8 cellular contexts compared by ENCODE assay signal in the genomic region with DNA sequence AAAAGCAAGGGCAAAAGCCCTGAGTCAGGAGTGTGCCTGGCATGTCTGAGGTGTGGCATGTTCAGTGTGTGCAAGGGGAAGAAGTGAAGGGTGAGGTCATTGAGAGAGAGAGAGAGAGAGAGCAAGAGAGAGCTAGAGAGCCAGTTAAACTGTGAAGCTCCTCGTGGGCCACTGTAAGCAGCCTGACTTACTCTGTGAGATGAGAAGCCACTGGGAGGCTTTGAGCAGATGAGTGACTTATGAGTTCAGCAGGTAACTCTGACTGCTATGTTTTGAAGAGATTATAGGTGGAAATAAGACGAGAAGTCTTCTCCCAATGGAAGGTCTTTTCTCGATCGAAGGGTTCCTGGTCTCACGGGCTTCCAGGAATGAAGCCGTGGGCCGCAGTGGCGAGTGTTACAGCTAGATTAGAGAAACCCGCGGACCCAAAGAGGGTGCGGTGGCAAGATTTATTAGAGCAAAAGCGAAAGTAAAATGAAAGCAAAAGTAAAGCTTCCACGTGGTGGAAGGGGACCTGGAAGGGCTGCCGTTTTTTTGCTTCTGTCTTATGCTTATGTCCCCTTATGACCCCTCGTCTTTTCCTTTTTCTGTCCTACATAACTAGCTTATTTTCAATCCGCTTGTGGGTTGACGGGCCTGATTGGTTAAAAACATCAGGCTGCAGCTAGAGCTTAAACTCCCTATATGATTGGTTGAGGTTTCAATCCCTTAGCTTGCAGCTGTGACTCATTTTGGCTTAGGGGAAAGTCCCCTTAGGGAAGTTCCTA.
A peak's percentile ranks its signal among the peaks of the same experiment; 100 is the strongest.
DNase-seq lines count a peak whose midpoint lies in the region; ATAC-seq and TF ChIP-seq lines count a peak whose summit lies in the region.

No MANE protein-coding gene starts in this region.

- peaks cover 4% of the 10 kb centered on the region for H3K27me3 Mint-ChIP-seq in activated CD8-positive, alpha-beta T cell treated with anti-CD3 and anti-CD28 coated beads, Interleukin-2, amount 10 ng/mL, durations not matched to agents 7 days and 5 days (ENCODE audit: low read depth)

- no peaks in the 10 kb centered on the region for H3K36me3 Mint-ChIP-seq in activated CD8-positive, alpha-beta T cell treated with anti-CD3 and anti-CD28 coated beads, Interleukin-2, amount 10 ng/mL, durations not matched to agents 7 days and 5 days (ENCODE audit: low read depth)

- H3K27ac Mint-ChIP-seq in activated CD8-positive, alpha-beta T cell treated with anti-CD3 and anti-CD28 coated beads, Interleukin-2, amount 10 ng/mL, durations not matched to agents 7 days and 5 days: no peak overlapping the region

- CTCF ChIA-PET in activated CD8-positive, alpha-beta T cell treated with anti-CD3 and anti-CD28 coated beads, Interleukin-2, amount 10 ng/mL, durations not matched to agents 7 days and 5 days (lab: Charles Lee): interaction anchor here (1.0 to 4.5 kb wide), 3 partner anchors 10 to 25 kb away, joined by 3 to 40 read pairs (median 3); no protein-coding TSS in a partner anchor

- peak overlapping the region; percentile 27 for H3K27ac ChIP-seq in left ventricle myocardium inferior (replicated peaks)

- H3K4me1 Mint-ChIP-seq in activated CD8-positive, alpha-beta T cell treated with anti-CD3 and anti-CD28 coated beads, Interleukin-2, amount 10 ng/mL, durations not matched to agents 7 days and 5 days (ENCODE audit: low read depth): peaks cover 16% of the 10 kb centered on the region

- no peak overlapping the region for H3K4me3 Mint-ChIP-seq in activated CD8-positive, alpha-beta T cell treated with anti-CD3 and anti-CD28 coated beads, Interleukin-2, amount 10 ng/mL, durations not matched to agents 7 days and 5 days

- POLR2A ChIA-PET in activated CD8-positive, alpha-beta T cell treated with anti-CD3 and anti-CD28 coated beads, Interleukin-2, amount 10 ng/mL, durations not matched to agents 7 days and 5 days (lab: Charles Lee): interaction anchor here (1.0 kb wide), 2 partner anchors 349 to 554 kb away, joined by 3 to 5 read pairs; partner anchors contain the start of gene POGK

- ATAC-seq in GM18520 (IDR thresholded peaks at IDR 0.05; ENCODE audit: unreplicated experiment) (peak; percentile 67), HG02973 (IDR thresholded peaks at IDR 0.05; ENCODE audit: unreplicated experiment) (peak; percentile 85)
- peak; percentile 88 for ATAC-seq in activated CD8-positive, alpha-beta T cell treated with anti-CD3 and anti-CD28 coated beads, Interleukin-2, amount 10 ng/mL, durations not matched to agents 7 days and 5 days

- H3K9me3 ChIP-seq in left ventricle myocardium inferior (replicated peaks): peaks cover 9% of the 10 kb centered on the region

- H3K4me1 ChIP-seq in left ventricle myocardium inferior: no peaks in the 10 kb centered on the region

- peak; percentile 95 for DNase-seq in A172 (ENCODE audit: low spot score)
- DNase-seq in NCI-H526 (lab: John Stamatoyannopoulos, UW): peak; percentile 45 to 78
- DNase-seq in activated CD8-positive, alpha-beta T cell treated with anti-CD3 and anti-CD28 coated beads, Interleukin-2, amount 10 ng/mL, durations not matched to agents 7 days and 5 days: peak; percentile 64
- DNase-seq in left ventricle myocardium inferior: no peak
- DNase-seq in stimulated activated CD4-positive, alpha-beta T cell treated with anti-CD3 and anti-CD28 coated beads, TNF-alpha, amount 100 ng/mL, for 24 hours (ENCODE audit: low read depth in 3 of 3): peak; percentile 11 to 30 (median 21)
- no peak for DNase-seq in HuH-7 (ENCODE audit: low spot score)

- intact Hi-C loops in left ventricle myocardium inferior (cut with micrococcal nuclease): no loop called here

- no peaks in the 10 kb centered on the region for H3K36me3 ChIP-seq in left ventricle myocardium inferior

- no peaks in the 10 kb centered on the region for H3K9me3 Mint-ChIP-seq in activated CD8-positive, alpha-beta T cell treated with anti-CD3 and anti-CD28 coated beads, Interleukin-2, amount 10 ng/mL, durations not matched to agents 7 days and 5 days (ENCODE audit: insufficient read depth)

- TF ChIP-seq CTCF in left ventricle myocardium inferior (IDR thresholded peaks at IDR 0.05; ENCODE audit: borderline replicate concordance): no peak

- no peaks in the 10 kb centered on the region for H3K27me3 ChIP-seq in left ventricle myocardium inferior (ENCODE audit: low read depth)

- peak overlapping the region; percentile 41 for H3K4me3 ChIP-seq in left ventricle myocardium inferior

Comparison
In these comparisons a context has a peak if more than half of its experiments do, and no peak if none do; other contexts are left out.
1. DNase-seq: peak in A172 (single experiment), NCI-H526 (2 of 2), activated CD8-positive, alpha-beta T cell treated with anti-CD3 and anti-CD28 coated beads, Interleukin-2, amount 10 ng/mL, durations not matched to agents 7 days and 5 days (single experiment) and stimulated activated CD4-positive, alpha-beta T cell treated with anti-CD3 and anti-CD28 coated beads, TNF-alpha, amount 100 ng/mL, for 24 hours (3 of 3); none in left ventricle myocardium inferior (single experiment) and HuH-7 (single experiment).
2. Peak in every context shown above with its lines, with median percentiles within 50 percentile points of each other: ATAC-seq.